Comparison of ENCODE assay signal across 1 cellular context in the genomic region with DNA sequence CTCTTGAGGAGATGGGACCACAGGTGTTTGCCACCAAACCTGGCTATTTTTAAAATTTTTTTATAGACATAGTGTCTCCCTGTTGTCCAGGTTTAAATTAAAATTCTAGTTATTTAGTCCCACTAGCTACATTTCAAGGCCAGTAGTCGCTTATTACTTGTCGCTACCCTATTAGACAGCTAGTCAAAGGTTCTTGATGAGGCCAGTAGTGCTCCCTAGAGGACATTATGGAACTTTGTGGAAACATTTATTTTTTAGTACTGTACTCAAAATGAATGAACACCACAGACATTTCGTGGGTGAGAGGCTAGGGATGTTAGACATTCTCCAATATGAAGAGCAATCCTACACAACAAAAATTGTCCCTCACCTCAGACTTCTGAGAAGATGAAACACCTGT.
A peak's percentile ranks its signal among the peaks of the same experiment; 100 is the strongest.
TF ChIP-seq lines count a peak whose summit lies in the region.

No MANE protein-coding gene starts in this region.

TF ChIP-seq in HepG2, 621 proteins besides CTCF, POLR2A, EP300 and RAD21:
- TF ChIP-seq, protein P1, sequence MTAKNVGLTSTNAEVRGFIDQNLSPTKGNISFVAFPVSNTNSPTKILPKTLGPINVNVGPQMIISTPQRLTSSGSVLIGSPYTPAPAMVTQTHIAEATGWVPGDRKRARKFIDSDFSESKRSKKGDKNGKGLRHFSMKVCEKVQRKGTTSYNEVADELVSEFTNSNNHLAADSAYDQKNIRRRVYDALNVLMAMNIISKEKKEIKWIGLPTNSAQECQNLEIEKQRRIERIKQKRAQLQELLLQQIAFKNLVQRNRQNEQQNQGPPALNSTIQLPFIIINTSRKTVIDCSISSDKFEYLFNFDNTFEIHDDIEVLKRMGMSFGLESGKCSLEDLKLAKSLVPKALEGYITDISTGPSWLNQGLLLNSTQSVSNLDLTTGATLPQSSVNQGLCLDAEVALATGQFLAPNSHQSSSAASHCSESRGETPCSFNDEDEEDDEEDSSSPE (CRISPR knock-in tag; IDR thresholded peaks at IDR 0.05): no peak
- peak; percentile 31 for TF ChIP-seq STAG1 (CRISPR knock-in tag; IDR thresholded peaks at IDR 0.05)
